In genomic region chr6:100185615-100186014, GRCh38 we compare ENCODE assay signal across 16 cellular contexts.
DNase-seq lines count a peak whose midpoint lies in the region; ATAC-seq lines count a peak whose summit lies in the region.
"Had no signal": no experiment of that assay in that cellular context is flagged by ENCODE, and none has a peak within 500 bp of the region (broad histone marks: within the 10 kb centered on the region; RNA-seq: fewer than 3 reads in every experiment).

No MANE protein-coding gene starts in this region.

- H3K9me3 Mint-ChIP-seq in activated CD8-positive, alpha-beta memory T cell treated with anti-CD3 and anti-CD28 coated beads, Interleukin-2, amount 10 ng/mL, durations not matched to agents 7 days and 5 days (ENCODE audit: low read depth): no peaks in the 10 kb centered on the region
- no peaks in the 10 kb centered on the region for H3K9me3 Mint-ChIP-seq in CD4-positive, alpha-beta memory T cell
- H3K9me3 Mint-ChIP-seq: effector memory CD8-positive, alpha-beta T cell had no signal

- intact Hi-C loops in CD4-positive, alpha-beta memory T cell (cut with micrococcal nuclease): no loop called here

- no peaks in the 10 kb centered on the region for H3K36me3 ChIP-seq in CD4-positive, alpha-beta memory T cell (ENCODE audit: insufficient read depth, low read length)
- no peaks in the 10 kb centered on the region for H3K36me3 ChIP-seq in MG63
- H3K36me3 ChIP-seq: brain microvascular endothelial cell, ovary, thoracic aorta had no signal

- DNase-seq in activated CD8-positive, alpha-beta memory T cell treated with anti-CD3 and anti-CD28 coated beads, Interleukin-2, amount 10 ng/mL, durations not matched to agents 7 days and 5 days: peak; percentile 47
- no peak for DNase-seq in activated CD8-positive, alpha-beta memory T cell treated with anti-CD3 and anti-CD28 coated beads, Interleukin-2, amount 50 U/mL, for 48 hours
- DNase-seq in CD4-positive, alpha-beta memory T cell: no peak
- no peak for DNase-seq in activated CD4-positive, alpha-beta T cell treated with anti-CD3 and anti-CD28 coated beads, Interleukin-2, amount 50 U/mL, for 4 hours
- no peak for DNase-seq in MG63
- DNase-seq: activated gamma-delta T cell; brain microvascular endothelial cell; CD4-positive, CD25-positive, alpha-beta regulatory T cell; effector memory CD8-positive, alpha-beta T cell; NCI-H1105; ovary had no signal

- H3K9me3 ChIP-seq in CD4-positive, alpha-beta memory T cell (ENCODE audit: control insufficient read depth in 1 of 2, low read length in 2 of 2): no peaks in the 10 kb centered on the region
- H3K9me3 ChIP-seq in MG63: peaks cover 2% of the 10 kb centered on the region; the same call in 1 of the 2 replicates
- H3K9me3 ChIP-seq: ovary, thoracic aorta had no signal

- no peak overlapping the region for H3K4me3 Mint-ChIP-seq in activated CD8-positive, alpha-beta memory T cell treated with anti-CD3 and anti-CD28 coated beads, Interleukin-2, amount 10 ng/mL, durations not matched to agents 7 days and 5 days
- H3K4me3 Mint-ChIP-seq in CD4-positive, alpha-beta memory T cell: no peak overlapping the region
- H3K4me3 Mint-ChIP-seq: CD4-positive, CD25-positive, alpha-beta regulatory T cell; effector memory CD8-positive, alpha-beta T cell had no signal

- no peaks in the 10 kb centered on the region for H3K4me1 ChIP-seq in CD4-positive, alpha-beta memory T cell (ENCODE audit: insufficient read depth, low read length)

- peaks cover 4% of the 10 kb centered on the region for H3K36me3 Mint-ChIP-seq in activated CD8-positive, alpha-beta memory T cell treated with anti-CD3 and anti-CD28 coated beads, Interleukin-2, amount 10 ng/mL, durations not matched to agents 7 days and 5 days
- no peaks in the 10 kb centered on the region for H3K36me3 Mint-ChIP-seq in CD4-positive, alpha-beta memory T cell
- H3K36me3 Mint-ChIP-seq: CD4-positive, CD25-positive, alpha-beta regulatory T cell had no signal

- peaks cover 20% of the 10 kb centered on the region for H3K27me3 Mint-ChIP-seq in activated CD8-positive, alpha-beta memory T cell treated with anti-CD3 and anti-CD28 coated beads, Interleukin-2, amount 10 ng/mL, durations not matched to agents 7 days and 5 days
- peaks cover 2 to 3% of the 10 kb centered on the region in 2 donors for H3K27me3 Mint-ChIP-seq in CD4-positive, alpha-beta memory T cell

- CTCF ChIA-PET in activated CD8-positive, alpha-beta memory T cell treated with anti-CD3 and anti-CD28 coated beads, Interleukin-2, amount 10 ng/mL, durations not matched to agents 7 days and 5 days (lab: Charles Lee): no interaction called here
- CTCF ChIA-PET in CD4-positive, alpha-beta memory T cell (lab: Charles Lee; ENCODE audit: partially characterized antibody): no interaction called here

- POLR2A ChIA-PET in CD4-positive, alpha-beta memory T cell (lab: Charles Lee; ENCODE audit: partially characterized antibody): no interaction called here

- no peak overlapping the region for H3K27ac Mint-ChIP-seq in activated CD8-positive, alpha-beta memory T cell treated with anti-CD3 and anti-CD28 coated beads, Interleukin-2, amount 10 ng/mL, durations not matched to agents 7 days and 5 days
- H3K27ac Mint-ChIP-seq in CD4-positive, alpha-beta memory T cell: no peak overlapping the region
- H3K27ac Mint-ChIP-seq: CD4-positive, CD25-positive, alpha-beta regulatory T cell; effector memory CD8-positive, alpha-beta T cell had no signal

- no peaks in the 10 kb centered on the region for H3K27me3 ChIP-seq in CD4-positive, alpha-beta memory T cell (ENCODE audit: insufficient read depth, low read length)
- no peaks in the 10 kb centered on the region for H3K27me3 ChIP-seq in MG63
- H3K27me3 ChIP-seq: brain microvascular endothelial cell, ovary had no signal

- peak; percentile 79 for ATAC-seq in activated CD8-positive, alpha-beta memory T cell treated with anti-CD3 and anti-CD28 coated beads, Interleukin-2, amount 10 ng/mL, durations not matched to agents 7 days and 5 days
- ATAC-seq in HG02642 (IDR thresholded peaks at IDR 0.05; ENCODE audit: poor library complexity, unreplicated experiment): peak; percentile 67
- ATAC-seq in HG03469 (IDR thresholded peaks at IDR 0.05; ENCODE audit: unreplicated experiment): peak; percentile 79
- ATAC-seq in esophagus mucosa: no peak
- ATAC-seq: effector memory CD8-positive, alpha-beta T cell had no signal

- no peak overlapping the region for H3K27ac ChIP-seq in CD4-positive, alpha-beta memory T cell (ENCODE audit: low read depth, low read length)
- H3K27ac ChIP-seq: 22Rv1, brain microvascular endothelial cell, ovary, thoracic aorta had no signal

- H3K4me3 ChIP-seq in CD4-positive, alpha-beta memory T cell (ENCODE audit: low read length in 2 of 2): no peak overlapping the region
- no peak overlapping the region for H3K4me3 ChIP-seq in MG63
- H3K4me3 ChIP-seq: ovary, thoracic aorta had no signal

- peaks cover 14% of the 10 kb centered on the region for H3K4me1 Mint-ChIP-seq in activated CD8-positive, alpha-beta memory T cell treated with anti-CD3 and anti-CD28 coated beads, Interleukin-2, amount 10 ng/mL, durations not matched to agents 7 days and 5 days
- H3K4me1 Mint-ChIP-seq in CD4-positive, alpha-beta memory T cell: no peaks in the 10 kb centered on the region
- H3K4me1 Mint-ChIP-seq: CD4-positive, CD25-positive, alpha-beta regulatory T cell had no signal
